8 cellular contexts compared by ENCODE assay signal in genomic region chr3:184562146-184562861, GRCh38. TPM values are rescaled to one million over a fixed set of nuclear protein-coding genes. Genes with fewer than 3 reads are reported as not detected.
A peak's percentile ranks its signal among the peaks of the same experiment; 100 is the strongest.
DNase-seq lines count a peak whose midpoint lies in the region; ATAC-seq and TF ChIP-seq lines count a peak whose summit lies in the region.

No MANE protein-coding gene starts in this region.

- H3K27ac ChIP-seq in coronary artery (peak overlapping the region; percentile 52 to 78), urinary bladder (ENCODE audit: low read depth) (no peak overlapping the region)

- no peak for ATAC-seq in GM18505 (IDR thresholded peaks at IDR 0.05; ENCODE audit: unreplicated experiment)

- H3K36me3 Mint-ChIP-seq in activated naive CD4-positive, alpha-beta T cell treated with anti-CD3 and anti-CD28 coated beads, Interleukin-2, amount 10 ng/mL, durations not matched to agents 7 days and 5 days = no peaks in the 10 kb centered on the region
- no peaks in the 10 kb centered on the region for H3K36me3 Mint-ChIP-seq in mesothelial cell of epicardium

- no peaks in the 10 kb centered on the region for H3K9me3 Mint-ChIP-seq in activated naive CD4-positive, alpha-beta T cell treated with anti-CD3 and anti-CD28 coated beads, Interleukin-2, amount 10 ng/mL, durations not matched to agents 7 days and 5 days
- no peaks in the 10 kb centered on the region for H3K9me3 Mint-ChIP-seq in mesothelial cell of epicardium

- no peaks in the 10 kb centered on the region for H3K36me3 ChIP-seq in urinary bladder (ENCODE audit: insufficient read depth)

- H3K4me1 Mint-ChIP-seq in activated naive CD4-positive, alpha-beta T cell treated with anti-CD3 and anti-CD28 coated beads, Interleukin-2, amount 10 ng/mL, durations not matched to agents 7 days and 5 days = peaks cover 29% of the 10 kb centered on the region
- H3K4me1 Mint-ChIP-seq in mesothelial cell of epicardium = peaks cover 49% of the 10 kb centered on the region

- no peaks in the 10 kb centered on the region for H3K4me1 ChIP-seq in urinary bladder (ENCODE audit: insufficient read depth)

- CTCF ChIA-PET in activated naive CD4-positive, alpha-beta T cell treated with anti-CD3 and anti-CD28 coated beads, Interleukin-2, amount 10 ng/mL, durations not matched to agents 7 days and 5 days (lab: Charles Lee) = interaction anchor here (1.3 to 1.8 kb wide), 3 partner anchors 23 to 205 kb away, joined by 3 to 18 read pairs (median 6); no protein-coding TSS in a partner anchor

- H3K4me3 Mint-ChIP-seq in activated naive CD4-positive, alpha-beta T cell treated with anti-CD3 and anti-CD28 coated beads, Interleukin-2, amount 10 ng/mL, durations not matched to agents 7 days and 5 days = no peak overlapping the region
- peak overlapping the region; percentile 94 for H3K4me3 Mint-ChIP-seq in mesothelial cell of epicardium

- no peak overlapping the region for H3K27ac Mint-ChIP-seq in activated naive CD4-positive, alpha-beta T cell treated with anti-CD3 and anti-CD28 coated beads, Interleukin-2, amount 10 ng/mL, durations not matched to agents 7 days and 5 days
- no peak overlapping the region for H3K27ac Mint-ChIP-seq in mesothelial cell of epicardium

- WGBS in urinary bladder = 3% methylated on average over 84 of the region's 84 CpGs

- DNase-seq in activated naive CD4-positive, alpha-beta T cell treated with Interleukin-2 at 50 U/mL for 16 hours = peak; percentile 12
- no peak for DNase-seq in activated naive CD4-positive, alpha-beta T cell treated with anti-CD3 and anti-CD28 coated beads, Interleukin-2, amount 10 ng/mL, durations not matched to agents 7 days and 5 days
- DNase-seq in coronary artery (ENCODE audit: low spot score) (no peak), mesothelial cell of epicardium (ENCODE audit: low spot score in 2 of 2, unreplicated experiment in 2 of 2) (peak in 1 of 2 experiments; percentile 56), SHP77 (lab: John Stamatoyannopoulos, UW) (no peak), NCI-H1092 (lab: John Stamatoyannopoulos, UW) (no peak)

- H3K4me3 ChIP-seq in coronary artery (peak overlapping the region; percentile 81), urinary bladder (ENCODE audit: low read depth, low read length) (peak overlapping the region; percentile 61)

- H3K27me3 Mint-ChIP-seq in activated naive CD4-positive, alpha-beta T cell treated with anti-CD3 and anti-CD28 coated beads, Interleukin-2, amount 10 ng/mL, durations not matched to agents 7 days and 5 days = peaks cover 91% of the 10 kb centered on the region
- H3K27me3 Mint-ChIP-seq in mesothelial cell of epicardium (ENCODE audit: low read depth) = peaks cover 25% of the 10 kb centered on the region

- no peak for TF ChIP-seq POLR2A in GM18505 (IDR thresholded peaks at IDR 0.05; ENCODE audit: borderline replicate concordance, extremely low read depth, insufficient read depth, insufficient read length)

- no peak for TF ChIP-seq CTCF in coronary artery (IDR thresholded peaks at IDR 0.05)
- no peak for TF ChIP-seq CTCF in mesothelial cell of epicardium (IDR thresholded peaks at IDR 0.05; ENCODE audit: unreplicated experiment)

RNA-seq across cellular contexts. Expression of gene EPHB3, which starts 0.7 kb away (rescaled TPM):
- 98.9 to 115 TPM (median 106 TPM) in 3 replicates for total RNA-seq in mesothelial cell of epicardium
- total RNA-seq in urinary bladder = 28.0 TPM
- polyA plus RNA-seq in urinary bladder = 5.1 TPM
